In genomic region chr4:184774152-184774551, GRCh38 we compare ENCODE assay signal across 8 cellular contexts.
"Had no signal": no experiment of that assay in that cellular context is flagged by ENCODE, and none has a peak within 500 bp of the region (broad histone marks: within the 10 kb centered on the region; RNA-seq: fewer than 3 reads in every experiment).

No MANE protein-coding gene starts in this region.

- ATAC-seq: GM12878 had no signal

- H3K4me3 ChIP-seq: GM12878 had no signal

- FAIRE-seq: G401.6, GM12878, GM12891, GM12892, GM18507, GM19239 had no signal

- DNase-seq: GDM1, GF-D8 had no signal
